Comparison of ENCODE assay signal across 9 cellular contexts in genomic region chr2:1462984-1463383, GRCh38. TPM values are rescaled to one million over a fixed set of nuclear protein-coding genes. Genes with fewer than 3 reads are reported as not detected.
"Had no signal": no experiment of that assay in that cellular context is flagged by ENCODE, and none has a peak within 500 bp of the region (broad histone marks: within the 10 kb centered on the region; RNA-seq: fewer than 3 reads in every experiment).

No MANE protein-coding gene starts in this region.

- H3K27ac ChIP-seq: GM23248 had no signal

- ATAC-seq: K562 had no signal

- DNase-seq: GM23248, H9, HCEC 1CT, IMR-90, KG1 had no signal

- FAIRE-seq: H1, H54, HTR-8/SVneo, K562 had no signal

- H3K4me3 ChIP-seq: GM23248, K562 had no signal

RNA-seq across cellular contexts. Expression of gene TPO, which starts 49.7 kb away (rescaled TPM):
- total RNA-seq: GM23248, H1, H9, IMR-90, K562 had no signal
